ENCODE assay signal across 9 cellular contexts in the genomic region with DNA sequence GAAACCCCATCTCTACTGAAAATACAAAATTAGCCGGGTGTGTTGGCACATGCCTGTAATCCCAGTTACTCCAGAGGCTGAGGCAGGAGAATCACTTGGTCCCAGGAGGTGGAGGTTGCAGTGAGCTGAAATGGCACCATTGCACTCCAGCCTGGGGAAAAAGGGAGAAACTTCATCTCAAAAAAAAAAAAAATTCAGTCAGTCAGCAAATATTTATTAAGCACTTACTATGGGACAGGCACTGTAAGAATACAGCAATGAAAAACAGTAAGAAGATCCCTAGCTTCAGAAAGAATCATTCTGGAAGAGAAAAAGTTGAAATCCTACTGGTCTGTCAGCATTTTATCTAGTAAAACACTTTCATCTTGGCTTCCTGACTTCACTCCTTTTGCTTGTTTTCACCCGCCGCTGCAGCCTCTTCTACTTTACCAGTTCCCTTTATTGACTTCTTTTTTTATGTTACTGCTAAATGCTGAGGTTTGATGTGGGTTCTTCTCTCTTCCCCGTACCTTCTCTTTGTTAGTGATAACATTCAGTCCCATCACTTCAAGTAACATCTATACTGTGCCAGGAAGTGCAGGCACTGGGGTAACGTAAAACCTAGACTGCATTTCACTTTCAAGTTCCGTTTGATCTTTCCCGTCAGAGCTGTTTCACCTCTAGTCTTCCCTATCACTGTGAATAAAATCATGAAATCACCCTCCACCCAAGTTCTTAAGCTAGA. TPM values are rescaled to one million over a fixed set of nuclear protein-coding genes. Genes with fewer than 3 reads are reported as not detected.
DNase-seq lines count a peak whose midpoint lies in the region; ATAC-seq and TF ChIP-seq lines count a peak whose summit lies in the region.
"Had no signal": no experiment of that assay in that cellular context is flagged by ENCODE, and none has a peak within 500 bp of the region (broad histone marks: within the 10 kb centered on the region; RNA-seq: fewer than 3 reads in every experiment).

No MANE protein-coding gene starts in this region.

- POLR2A ChIA-PET in CD4-positive, alpha-beta memory T cell (lab: Charles Lee; ENCODE audit: partially characterized antibody): interaction anchor here (0.6 to 4.0 kb wide), 3 partner anchors 11 to 156 kb away, joined by 3 to 37 read pairs (median 4); a partner anchor contains a TSS

- peaks cover 24% of the 10 kb centered on the region for H3K4me1 ChIP-seq in CD4-positive, alpha-beta memory T cell (ENCODE audit: insufficient read depth, low read length)
- no peaks in the 10 kb centered on the region for H3K4me1 ChIP-seq in uterus

- H3K27me3 Mint-ChIP-seq in CD4-positive, alpha-beta memory T cell: no peaks in the 10 kb centered on the region
- no peaks in the 10 kb centered on the region for H3K27me3 Mint-ChIP-seq in stimulated activated memory B cell treated with anti-CD40 and anti-IgM and Interleukin-4, amounts not matched to agents 10 μg/mL and 1 μg/mL and 100 μg/mL, for 72 hours

- no peaks in the 10 kb centered on the region for H3K9me3 Mint-ChIP-seq in CD4-positive, alpha-beta memory T cell
- no peaks in the 10 kb centered on the region for H3K9me3 Mint-ChIP-seq in stimulated activated memory B cell treated with anti-CD40 and anti-IgM and Interleukin-4, amounts not matched to agents 10 μg/mL and 1 μg/mL and 100 μg/mL, for 72 hours
- H3K9me3 Mint-ChIP-seq: neural crest cell had no signal

- peak; percentile 88 for ATAC-seq in GM21360 (IDR thresholded peaks at IDR 0.05; ENCODE audit: unreplicated experiment)
- peak; percentile 94 for ATAC-seq in HG03565 (IDR thresholded peaks at IDR 0.05; ENCODE audit: unreplicated experiment)
- ATAC-seq in stimulated activated memory B cell treated with anti-CD40 and anti-IgM and Interleukin-4, amounts not matched to agents 10 μg/mL and 1 μg/mL and 100 μg/mL, for 72 hours: peak; percentile 97

- intact Hi-C loops in CD4-positive, alpha-beta memory T cell (cut with micrococcal nuclease): loop anchor here (1.0 kb wide), 2 partner anchors 11 to 25 kb away; a partner anchor contains a TSS
- intact Hi-C loops in uterus (cut with DNase I; ENCODE audit: low total_unique reads): no loop called here
- intact Hi-C loops in head of caudate nucleus (cut with DNase I): no loop called here

- H3K27ac Mint-ChIP-seq in CD4-positive, alpha-beta memory T cell: peak overlapping the region; percentile 52 to 90 (median 80)
- H3K27ac Mint-ChIP-seq in stimulated activated memory B cell treated with anti-CD40 and anti-IgM and Interleukin-4, amounts not matched to agents 10 μg/mL and 1 μg/mL and 100 μg/mL, for 72 hours: peak overlapping the region; percentile 87

- H3K27me3 ChIP-seq in CD4-positive, alpha-beta memory T cell (ENCODE audit: insufficient read depth, low read length): no peaks in the 10 kb centered on the region
- H3K27me3 ChIP-seq in uterus: no peaks in the 10 kb centered on the region

- TF ChIP-seq CTCF in uterus (IDR thresholded peaks at IDR 0.05): no peak

- peak; percentile 68 to 80 (median 75) for DNase-seq in CD4-positive, alpha-beta memory T cell
- DNase-seq in activated T-cell treated with anti-CD3 and anti-CD28 coated beads for 4 hours: peak; percentile 16
- no peak for DNase-seq in uterus
- DNase-seq in HT-29 (ENCODE audit: low spot score): no peak
- DNase-seq in head of caudate nucleus: no peak

- peak overlapping the region; percentile 51 for H3K27ac ChIP-seq in CD4-positive, alpha-beta memory T cell (ENCODE audit: low read depth, low read length)
- H3K27ac ChIP-seq in uterus: no peak overlapping the region

- no peak for TF ChIP-seq POLR2A in uterus (IDR thresholded peaks at IDR 0.05)

- no peaks in the 10 kb centered on the region for H3K36me3 Mint-ChIP-seq in CD4-positive, alpha-beta memory T cell
- no peaks in the 10 kb centered on the region for H3K36me3 Mint-ChIP-seq in stimulated activated memory B cell treated with anti-CD40 and anti-IgM and Interleukin-4, amounts not matched to agents 10 μg/mL and 1 μg/mL and 100 μg/mL, for 72 hours

- peak overlapping the region in 1 of 2 donors; percentile 30 for H3K4me3 ChIP-seq in CD4-positive, alpha-beta memory T cell (ENCODE audit: low read length in 2 of 2)
- no peak overlapping the region for H3K4me3 ChIP-seq in uterus

- H3K4me3 Mint-ChIP-seq in CD4-positive, alpha-beta memory T cell: peak overlapping the region; percentile 67 to 83 (median 77)
- peak overlapping the region; percentile 78 for H3K4me3 Mint-ChIP-seq in stimulated activated memory B cell treated with anti-CD40 and anti-IgM and Interleukin-4, amounts not matched to agents 10 μg/mL and 1 μg/mL and 100 μg/mL, for 72 hours
- H3K4me3 Mint-ChIP-seq: neural crest cell had no signal

- H3K4me1 Mint-ChIP-seq in CD4-positive, alpha-beta memory T cell: peaks cover 19 to 21% (median 20%) of the 10 kb centered on the region in 4 donors
- H3K4me1 Mint-ChIP-seq in stimulated activated memory B cell treated with anti-CD40 and anti-IgM and Interleukin-4, amounts not matched to agents 10 μg/mL and 1 μg/mL and 100 μg/mL, for 72 hours: peaks cover 18% of the 10 kb centered on the region
- H3K4me1 Mint-ChIP-seq: neural crest cell had no signal

- H3K36me3 ChIP-seq in CD4-positive, alpha-beta memory T cell (ENCODE audit: insufficient read depth, low read length): no peaks in the 10 kb centered on the region
- H3K36me3 ChIP-seq in uterus: no peaks in the 10 kb centered on the region

- CTCF ChIA-PET in CD4-positive, alpha-beta memory T cell (lab: Charles Lee; ENCODE audit: partially characterized antibody): interaction anchor here (0.8 to 1.4 kb wide), 3 partner anchors 12 to 126 kb away, joined by 3 to 5 read pairs (median 4); no protein-coding TSS in a partner anchor

- H3K9me3 ChIP-seq in CD4-positive, alpha-beta memory T cell (ENCODE audit: control insufficient read depth in 1 of 2, low read length in 2 of 2): no peaks in the 10 kb centered on the region
- no peaks in the 10 kb centered on the region for H3K9me3 ChIP-seq in uterus

RNA-seq across cellular contexts. Expression of a gene that starts 10.8 kb away (rescaled TPM):
- 1 to 10 TPM; 7.2 to 8.1 TPM for total RNA-seq in CD4-positive, alpha-beta memory T cell
- polyA plus RNA-seq in CD4-positive, alpha-beta memory T cell: 1 to 10 TPM; 4.9 to 6.8 TPM
- total RNA-seq in uterus: 10 to 100 TPM in 2 of 4 donors, 1 to 10 TPM in 2; 6.7 to 28.2 (median 11.9) TPM
- 7.8 and 9.4 TPM in 2 replicates for total RNA-seq in HT-29 (2014; rRNA removed; shearing (Covaris generic))

Comparison
In these comparisons a context has a peak if more than half of its experiments do, and no peak if none do; other contexts are left out.
1. DNase-seq: peak in CD4-positive, alpha-beta memory T cell (5 of 5) and activated T-cell treated with anti-CD3 and anti-CD28 coated beads for 4 hours (single experiment); none in uterus (0 of 2), HT-29 (single experiment) and head of caudate nucleus (0 of 42).
2. Peak in every context shown above with its lines, with median percentiles within 50 percentile points of each other: ATAC-seq.